Comparison of ENCODE assay signal across 9 cellular contexts in genomic region chr2:233928594-233929351, GRCh38. TPM values are rescaled to one million over a fixed set of nuclear protein-coding genes. Genes with fewer than 3 reads are reported as not detected.
DNase-seq lines count a peak whose midpoint lies in the region; ATAC-seq and TF ChIP-seq lines count a peak whose summit lies in the region.
"Had no signal": no experiment of that assay in that cellular context is flagged by ENCODE, and none has a peak within 500 bp of the region (broad histone marks: within the 10 kb centered on the region; RNA-seq: fewer than 3 reads in every experiment).

No MANE protein-coding gene starts in this region.

- H3K27ac Mint-ChIP-seq in T-helper 2 cell treated with Interferon-gamma antibody and Interleukin-4, amounts not matched to agents 5 μg/mL and 100 μg/mL, for 36 hours: no peak overlapping the region
- H3K27ac Mint-ChIP-seq: T-cell had no signal

- no peaks in the 10 kb centered on the region for H3K36me3 ChIP-seq in BLaER1 treated with 17β-estradiol and CSF1 and Interleukin-3, amounts not matched to agents 10 nM and 100 nM
- no peaks in the 10 kb centered on the region for H3K36me3 ChIP-seq in PC-9 (ENCODE audit: low read depth)

- H3K79me2 ChIP-seq in PC-9 (ENCODE audit: low read depth): no peaks in the 10 kb centered on the region

- no peaks in the 10 kb centered on the region for H3K9me3 ChIP-seq in BLaER1 treated with 17β-estradiol and CSF1 and Interleukin-3, amounts not matched to agents 10 nM and 100 nM (replicated peaks in 1 of 11)
- H3K9me3 ChIP-seq in PC-9 (ENCODE audit: insufficient read depth, low read depth): no peaks in the 10 kb centered on the region

- no peaks in the 10 kb centered on the region for H4K20me1 ChIP-seq in BLaER1 treated with 17β-estradiol and CSF1 and Interleukin-3, amounts not matched to agents 10 nM and 100 nM
- no peaks in the 10 kb centered on the region for H4K20me1 ChIP-seq in PC-9 (ENCODE audit: insufficient read depth)

- peak in 1 of 2 experiments; percentile 51 for DNase-seq in PC-9
- DNase-seq in foreskin keratinocyte: no peak
- DNase-seq in pons (ENCODE audit: low spot score): no peak
- no peak for DNase-seq in lower leg skin (ENCODE audit: low spot score in 2 of 2)
- no peak for DNase-seq in T-helper 2 cell treated with Interferon-gamma antibody and Interleukin-4, amounts not matched to agents 5 μg/mL and 100 μg/mL, for 36 hours (ENCODE audit: low spot score)
- no peak for DNase-seq in caudate nucleus (lab: John Stamatoyannopoulos, UW)

- peak overlapping the region in 7 of 11 experiments; percentile 24 to 61 (median 29); a peak in 6 of 22 replicates for H3K4me2 ChIP-seq in BLaER1 treated with 17β-estradiol and CSF1 and Interleukin-3, amounts not matched to agents 10 nM and 100 nM
- no peak overlapping the region for H3K4me2 ChIP-seq in PC-9

- intact Hi-C loops in PC-9 (cut with micrococcal nuclease; ENCODE audit: unreplicated experiment): no loop called here
- intact Hi-C loops in lower leg skin (cut with DNase I; ENCODE audit: low total_unique reads): no loop called here

- no peaks in the 10 kb centered on the region for H3K27me3 ChIP-seq in BLaER1 treated with 17β-estradiol and CSF1 and Interleukin-3, amounts not matched to agents 10 nM and 100 nM
- H3K27me3 ChIP-seq in PC-9 (ENCODE audit: insufficient read depth, low read depth) (peaks cover 23% of the 10 kb centered on the region; the same call in 1 of the 2 replicates), foreskin keratinocyte (peaks cover 14% of the 10 kb centered on the region)

- WGBS in lower leg skin, 2 donors: 32 to 43% methylated on average over 7 of the region's 7 CpGs

- POLR2A ChIA-PET in PC-9 (lab: Charles Lee; ENCODE audit: unreplicated experiment): no interaction called here

- H3F3A ChIP-seq in PC-9 (ENCODE audit: insufficient read depth, low read depth): no peaks in the 10 kb centered on the region

- no TSS peak for BruUV-seq in PC-9 (replicated peaks; lab: Mats Ljungman, UMichigan)

- no peak overlapping the region for H3K27ac ChIP-seq in BLaER1 treated with 17β-estradiol and CSF1 and Interleukin-3, amounts not matched to agents 10 nM and 100 nM
- no peak overlapping the region for H3K27ac ChIP-seq in PC-9
- H3K27ac ChIP-seq in foreskin keratinocyte: no peak overlapping the region
- no peak overlapping the region for H3K27ac ChIP-seq in caudate nucleus (ENCODE audit: low read depth, low read length)

- CTCF ChIA-PET in PC-9 (lab: Charles Lee): interaction anchor here (0.6 kb wide), 1 partner anchor 46 kb away, joined by 3 read pairs; no protein-coding TSS in a partner anchor

- no peaks in the 10 kb centered on the region for H3K36me3 Mint-ChIP-seq in T-helper 2 cell treated with Interferon-gamma antibody and Interleukin-4, amounts not matched to agents 5 μg/mL and 100 μg/mL, for 36 hours (ENCODE audit: low read depth)
- H3K36me3 Mint-ChIP-seq: T-cell had no signal

- no peak for TF ChIP-seq POLR2A in lower leg skin (IDR thresholded peaks at IDR 0.05)

- H2AFZ ChIP-seq in PC-9: no peak overlapping the region

- no peak overlapping the region for H3K4me3 ChIP-seq in BLaER1 treated with 17β-estradiol and CSF1 and Interleukin-3, amounts not matched to agents 10 nM and 100 nM
- H3K4me3 ChIP-seq in GM12875 (ENCODE audit: low read depth, low read length) (no peak overlapping the region), PC-9 (no peak overlapping the region), lower leg skin (ENCODE audit: low read depth, poor library complexity, severe bottlenecking) (no peak overlapping the region)

- no peaks in the 10 kb centered on the region for H3K9me2 ChIP-seq in PC-9 (ENCODE audit: insufficient read depth)

- TF ChIP-seq CTCF in GM12875 (IDR thresholded peaks at IDR 0.05; ENCODE audit: borderline replicate concordance, insufficient read depth, low read depth, low read length) (peak; percentile 40; the same call in 1 of the 2 replicates), PC-9 (conservative IDR thresholded peaks at IDR 0.05) (peak; percentile 73), foreskin keratinocyte (conservative IDR thresholded peaks at IDR 0.05) (peak; percentile 73), lower leg skin (IDR thresholded peaks at IDR 0.05) (no peak)

- H3K4me1 ChIP-seq in BLaER1 treated with 17β-estradiol and CSF1 and Interleukin-3, amounts not matched to agents 10 nM and 100 nM: peaks cover 6 to 12% (median 9%) of the 10 kb centered on the region in 10 experiments; a peak in 18 of 20 replicates
- H3K4me1 ChIP-seq in PC-9 (replicated peaks; ENCODE audit: insufficient read depth) (no peaks in the 10 kb centered on the region), foreskin keratinocyte (no peaks in the 10 kb centered on the region)

- H3K27me3 Mint-ChIP-seq in T-helper 2 cell treated with Interferon-gamma antibody and Interleukin-4, amounts not matched to agents 5 μg/mL and 100 μg/mL, for 36 hours (ENCODE audit: low read depth): peaks cover 29% of the 10 kb centered on the region

- no peak for ATAC-seq in foreskin keratinocyte
- ATAC-seq: T-cell had no signal

- H3K4me3 Mint-ChIP-seq in T-helper 2 cell treated with Interferon-gamma antibody and Interleukin-4, amounts not matched to agents 5 μg/mL and 100 μg/mL, for 36 hours: no peak overlapping the region
- H3K4me3 Mint-ChIP-seq: T-cell had no signal

- H3K4me1 Mint-ChIP-seq in T-helper 2 cell treated with Interferon-gamma antibody and Interleukin-4, amounts not matched to agents 5 μg/mL and 100 μg/mL, for 36 hours (ENCODE audit: low read depth): no peaks in the 10 kb centered on the region
- H3K4me1 Mint-ChIP-seq: T-cell had no signal

- H3K9ac ChIP-seq in BLaER1 treated with 17β-estradiol and CSF1 and Interleukin-3, amounts not matched to agents 10 nM and 100 nM: no peak overlapping the region

- no peaks in the 10 kb centered on the region for H3K9me3 Mint-ChIP-seq in T-helper 2 cell treated with Interferon-gamma antibody and Interleukin-4, amounts not matched to agents 5 μg/mL and 100 μg/mL, for 36 hours
- H3K9me3 Mint-ChIP-seq: T-cell had no signal

RNA-seq across cellular contexts. Expression of gene TRPM8, which starts 11.6 kb away (rescaled TPM):
- total RNA-seq in PC-9 (2021) (0.48 and 2.1 TPM in 2 replicates), foreskin keratinocyte (0.20 TPM in 1 of 2 replicates, not detected in the other), lower leg skin (under 1 TPM in 2 of 4 donors, not detected in 2; 0.46 TPM)
- polyA plus RNA-seq in foreskin keratinocyte: 0.06 and 0.19 TPM in 2 replicates
- total RNA-seq: T-cell had no signal

Comparison
In these comparisons a context has a peak if more than half of its experiments do, and no peak if none do; other contexts are left out.
1. CTCF ChIP-seq: peak in GM12875 (single experiment), PC-9 (single experiment) and foreskin keratinocyte (single experiment); none in lower leg skin (0 of 3).